8 cellular contexts compared by ENCODE assay signal in genomic region chr17:63405741-63406261, GRCh38. TPM values are rescaled to one million over a fixed set of nuclear protein-coding genes. Genes with fewer than 3 reads are reported as not detected.
DNase-seq lines count a peak whose midpoint lies in the region; ATAC-seq and TF ChIP-seq lines count a peak whose summit lies in the region.

No MANE protein-coding gene starts in this region.

- no peaks in the 10 kb centered on the region for H3K4me1 Mint-ChIP-seq in activated naive CD8-positive, alpha-beta T cell treated with anti-CD3 and anti-CD28 coated beads, Interleukin-2, amount 50 U/mL, for 24 hours
- peaks cover 2% of the 10 kb centered on the region for H3K4me1 Mint-ChIP-seq in activated naive CD8-positive, alpha-beta T cell treated with anti-CD3 and anti-CD28 coated beads for 36 hours
- peaks cover 13% of the 10 kb centered on the region for H3K4me1 Mint-ChIP-seq in T-helper 17 cell

- H3K27me3 ChIP-seq in foreskin keratinocyte (no peaks in the 10 kb centered on the region), prostate gland (replicated peaks; ENCODE audit: insufficient read depth) (no peaks in the 10 kb centered on the region)

- TF ChIP-seq POLR2A in prostate gland (IDR thresholded peaks at IDR 0.05), result no peak

- H3K9me3 Mint-ChIP-seq in activated naive CD8-positive, alpha-beta T cell treated with anti-CD3 and anti-CD28 coated beads, Interleukin-2, amount 50 U/mL, for 24 hours, result no peaks in the 10 kb centered on the region
- no peaks in the 10 kb centered on the region for H3K9me3 Mint-ChIP-seq in activated naive CD8-positive, alpha-beta T cell treated with anti-CD3 and anti-CD28 coated beads for 36 hours

- H3K36me3 ChIP-seq in prostate gland, result no peaks in the 10 kb centered on the region

- H3K27me3 Mint-ChIP-seq in activated naive CD8-positive, alpha-beta T cell treated with anti-CD3 and anti-CD28 coated beads, Interleukin-2, amount 50 U/mL, for 24 hours, result no peaks in the 10 kb centered on the region
- no peaks in the 10 kb centered on the region for H3K27me3 Mint-ChIP-seq in activated naive CD8-positive, alpha-beta T cell treated with anti-CD3 and anti-CD28 coated beads for 36 hours
- no peaks in the 10 kb centered on the region for H3K27me3 Mint-ChIP-seq in T-helper 17 cell

- no peaks in the 10 kb centered on the region for H3K36me3 Mint-ChIP-seq in activated naive CD8-positive, alpha-beta T cell treated with anti-CD3 and anti-CD28 coated beads, Interleukin-2, amount 50 U/mL, for 24 hours (ENCODE audit: low read depth)
- H3K36me3 Mint-ChIP-seq in activated naive CD8-positive, alpha-beta T cell treated with anti-CD3 and anti-CD28 coated beads for 36 hours, result no peaks in the 10 kb centered on the region
- peaks cover 7% of the 10 kb centered on the region for H3K36me3 Mint-ChIP-seq in T-helper 17 cell (ENCODE audit: low read depth)

- no peak overlapping the region for H3K27ac Mint-ChIP-seq in activated naive CD8-positive, alpha-beta T cell treated with anti-CD3 and anti-CD28 coated beads, Interleukin-2, amount 50 U/mL, for 24 hours
- H3K27ac Mint-ChIP-seq in activated naive CD8-positive, alpha-beta T cell treated with anti-CD3 and anti-CD28 coated beads for 36 hours, result no peak overlapping the region
- peak overlapping the region; percentile 43 for H3K27ac Mint-ChIP-seq in T-helper 17 cell

- peak overlapping the region; percentile 44 for H3K27ac ChIP-seq in foreskin keratinocyte
- H3K27ac ChIP-seq in prostate gland, result no peak overlapping the region

- 82% methylated on average over 6 of the region's 6 CpGs for WGBS in prostate gland

- peak; percentile 90 for TF ChIP-seq CTCF in foreskin keratinocyte (conservative IDR thresholded peaks at IDR 0.05)
- TF ChIP-seq CTCF in prostate gland (IDR thresholded peaks at IDR 0.05), result peak; percentile 50 to 80 (median 64)

- ATAC-seq in activated naive CD8-positive, alpha-beta T cell treated with anti-CD3 and anti-CD28 coated beads, Interleukin-2, amount 50 U/mL, for 24 hours, result peak; percentile 77
- ATAC-seq in T-helper 17 cell (peak; percentile 59), foreskin keratinocyte (peak; percentile 96), GM19328 (IDR thresholded peaks at IDR 0.05; ENCODE audit: unreplicated experiment) (no peak), GM19023 (IDR thresholded peaks at IDR 0.05; ENCODE audit: unreplicated experiment) (no peak)

- H3K4me1 ChIP-seq in foreskin keratinocyte, result no peaks in the 10 kb centered on the region
- H3K4me1 ChIP-seq in prostate gland (replicated peaks), result no peaks in the 10 kb centered on the region

- intact Hi-C loops in prostate gland (cut with DNase I), result loop anchor here (5.0 kb wide), 2 partner anchors 324 to 704 kb away; no protein-coding TSS in a partner anchor

- no peak overlapping the region for H3K4me3 ChIP-seq in prostate gland

- no peak for DNase-seq in activated naive CD8-positive, alpha-beta T cell treated with anti-CD3 and anti-CD28 coated beads, Interleukin-2, amount 50 U/mL, for 24 hours
- no peak for DNase-seq in activated naive CD8-positive, alpha-beta T cell treated with anti-CD3 and anti-CD28 coated beads for 36 hours
- peak; percentile 49 for DNase-seq in NCI-H1436 (lab: John Stamatoyannopoulos, UW)
- DNase-seq in T-helper 17 cell, result no peak
- peak; percentile 81 to 90 for DNase-seq in foreskin keratinocyte
- DNase-seq in prostate gland (ENCODE audit: low spot score), result peak; percentile 24

- no peaks in the 10 kb centered on the region for H3K9me3 ChIP-seq in T-helper 17 cell (ENCODE audit: control insufficient read depth, low read length, poor library complexity, severe bottlenecking)
- no peaks in the 10 kb centered on the region for H3K9me3 ChIP-seq in prostate gland

- no peak overlapping the region for H3K4me3 Mint-ChIP-seq in activated naive CD8-positive, alpha-beta T cell treated with anti-CD3 and anti-CD28 coated beads, Interleukin-2, amount 50 U/mL, for 24 hours
- no peak overlapping the region for H3K4me3 Mint-ChIP-seq in activated naive CD8-positive, alpha-beta T cell treated with anti-CD3 and anti-CD28 coated beads for 36 hours
- no peak overlapping the region for H3K4me3 Mint-ChIP-seq in T-helper 17 cell

RNA-seq across cellular contexts. Expression of gene CYB561, which starts 40.3 kb away (rescaled TPM):
- 1 to 10 TPM; 1.1 to 2.2 TPM for total RNA-seq in activated naive CD8-positive, alpha-beta T cell treated with anti-CD3 and anti-CD28 coated beads for 36 hours
- total RNA-seq in T-helper 17 cell (10 to 100 TPM; 50.8 to 69.9 TPM), foreskin keratinocyte (20.0 and 23.9 TPM in 2 replicates), prostate gland (100 to 1,000 TPM in 1 of 2 donors, 10 to 100 TPM in 1; 76.9 to 170 TPM)
- 18.3 and 19.3 TPM in 2 replicates for polyA plus RNA-seq in foreskin keratinocyte

Comparison
In these comparisons a context has a peak if more than half of its experiments do, and no peak if none do; other contexts are left out.
1. ATAC-seq: peak in activated naive CD8-positive, alpha-beta T cell treated with anti-CD3 and anti-CD28 coated beads, Interleukin-2, amount 50 U/mL, for 24 hours (single experiment), T-helper 17 cell (single experiment) and foreskin keratinocyte (single experiment); none in GM19328 (single experiment) and GM19023 (single experiment).
2. DNase-seq: peak in NCI-H1436 (single experiment), foreskin keratinocyte (2 of 2) and prostate gland (single experiment); none in activated naive CD8-positive, alpha-beta T cell treated with anti-CD3 and anti-CD28 coated beads, Interleukin-2, amount 50 U/mL, for 24 hours (single experiment), activated naive CD8-positive, alpha-beta T cell treated with anti-CD3 and anti-CD28 coated beads for 36 hours (single experiment) and T-helper 17 cell (0 of 3).